In the genomic region with DNA sequence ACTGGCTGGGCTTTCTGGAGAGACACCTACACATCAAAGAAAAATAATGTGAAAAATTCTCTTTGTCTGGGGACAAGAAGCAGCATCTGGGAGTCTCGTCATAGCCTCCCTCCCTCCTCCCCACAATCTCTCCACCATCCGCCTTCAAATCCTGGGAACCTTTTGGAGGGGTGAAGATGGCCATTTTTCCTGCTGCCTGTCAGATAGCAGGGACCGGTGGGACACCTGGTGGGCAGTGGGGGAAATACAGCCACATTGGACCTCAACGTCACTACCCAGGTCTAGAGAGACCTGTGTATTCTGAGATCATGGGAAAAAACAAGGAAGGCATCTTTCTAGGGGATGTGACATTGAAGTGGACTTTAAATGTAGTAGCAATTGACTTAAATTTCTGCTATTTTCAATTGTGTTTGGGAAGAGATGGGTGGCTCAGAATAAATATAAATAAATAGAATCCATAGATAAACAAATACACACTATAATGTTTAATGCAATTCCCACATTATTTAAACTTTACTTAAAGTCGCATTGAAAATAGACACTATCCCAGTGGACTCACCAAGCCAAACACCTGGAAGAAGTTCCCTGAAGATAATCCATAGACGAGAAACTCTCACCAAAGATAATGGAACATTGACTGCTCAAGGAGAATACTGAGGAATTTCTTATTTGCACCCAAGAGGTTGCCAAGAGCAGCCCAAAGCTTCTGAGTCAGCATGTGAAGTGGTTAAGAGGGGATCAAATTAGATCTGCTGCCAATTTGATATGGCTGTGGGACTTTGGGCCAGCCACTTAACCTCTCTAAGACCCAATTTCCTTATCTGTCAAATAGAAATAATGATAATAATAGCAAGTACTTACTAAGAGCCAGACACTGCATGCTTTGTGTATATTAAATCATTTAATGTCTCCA, we compare ENCODE assay signal across 8 cellular contexts.
DNase-seq lines count a peak whose midpoint lies in the region; ATAC-seq, FAIRE-seq and TF ChIP-seq lines count a peak whose summit lies in the region.

No MANE protein-coding gene starts in this region.

- H3K27ac ChIP-seq in DND-41 (ENCODE audit: low read length) (no peak overlapping the region), small intestine (ENCODE audit: low read depth in 1 of 2, low read length in 1 of 2) (no peak overlapping the region)

- H3K4me1 ChIP-seq in DND-41 (ENCODE audit: insufficient read depth, low read length) (no peaks in the 10 kb centered on the region), NT2/D1 (ENCODE audit: insufficient read depth, insufficient read length) (peaks cover 18% of the 10 kb centered on the region), small intestine (ENCODE audit: control insufficient read depth in 2 of 2, insufficient read depth in 1 of 2, low read depth in 1 of 2, low read length in 1 of 2) (no peaks in the 10 kb centered on the region)

- ATAC-seq in DND-41 (ENCODE audit: insufficient read depth, low read depth) (peak; percentile 75), GM21381 (IDR thresholded peaks at IDR 0.05; ENCODE audit: unreplicated experiment) (peak; percentile 84)

- H3K4me3 ChIP-seq in DND-41 (ENCODE audit: low read depth in 1 of 2, low read length in 2 of 2), result no peak overlapping the region
- H3K4me3 ChIP-seq in NT2/D1 (ENCODE audit: insufficient read length, low read depth), result no peak overlapping the region
- H3K4me3 ChIP-seq in small intestine (ENCODE audit: low read depth in 1 of 2, low read length in 2 of 2), result no peak overlapping the region

- no peak overlapping the region for H2AFZ ChIP-seq in DND-41 (ENCODE audit: low read depth, low read length)

- peaks cover 3% of the 10 kb centered on the region for H3K9me3 ChIP-seq in DND-41 (ENCODE audit: insufficient read depth, low read length, severe bottlenecking)
- peaks cover 8% of the 10 kb centered on the region; the same call in 1 of the 2 replicates for H3K9me3 ChIP-seq in NT2/D1 (ENCODE audit: insufficient read depth, low read length)
- no peaks in the 10 kb centered on the region for H3K9me3 ChIP-seq in small intestine (ENCODE audit: control insufficient read depth, low read depth)

- TF ChIP-seq CTCF in DND-41 (IDR thresholded peaks at IDR 0.05; ENCODE audit: borderline replicate concordance, extremely low read depth, low read length, poor library complexity, severe bottlenecking), result peak; percentile 76

- H3K4me2 ChIP-seq in DND-41 (ENCODE audit: insufficient read depth, low read length), result no peak overlapping the region

- H3K27me3 ChIP-seq in DND-41 (ENCODE audit: insufficient read depth, low read length, poor library complexity), result no peaks in the 10 kb centered on the region
- H3K27me3 ChIP-seq in NT2/D1 (ENCODE audit: insufficient read depth, insufficient read length), result no peaks in the 10 kb centered on the region
- no peaks in the 10 kb centered on the region for H3K27me3 ChIP-seq in small intestine (ENCODE audit: control insufficient read depth in 2 of 2, insufficient read depth in 2 of 2, low read length in 2 of 2)

- no peaks in the 10 kb centered on the region for H3K79me2 ChIP-seq in DND-41 (ENCODE audit: insufficient read depth, low read length)

- DNase-seq in DND-41 (peak; percentile 54), HPDE6-E6E7 (ENCODE audit: extremely low spot score) (peak; percentile 93), NT2/D1 (ENCODE audit: low read depth, low spot score) (peak; percentile 97), amniotic stem cell (lab: John Stamatoyannopoulos, UW) (peak; percentile 39), hippocampal formation (lab: John Stamatoyannopoulos, UW) (peak; percentile 3 to 24), small intestine (peak; percentile 29), activated gamma-delta T cell treated with Interleukin-2 at 50 U/mL for 16 hours (no peak)

- H3K9ac ChIP-seq in DND-41 (ENCODE audit: low read depth, low read length), result no peak overlapping the region
- H3K9ac ChIP-seq in NT2/D1 (ENCODE audit: insufficient read length, low read depth), result no peak overlapping the region

- FAIRE-seq in small intestine (lab: Jason Lieb, UNC), result no peak

- H4K20me1 ChIP-seq in DND-41 (ENCODE audit: insufficient read depth, low read length), result no peaks in the 10 kb centered on the region

- WGBS in small intestine, 3 donors, result 35 to 36% (median 35%) methylated on average over 6 of the region's 6 CpGs

- H3K36me3 ChIP-seq in DND-41 (ENCODE audit: insufficient read depth, low read length) (no peaks in the 10 kb centered on the region), NT2/D1 (ENCODE audit: insufficient read depth, insufficient read length, low read length) (no peaks in the 10 kb centered on the region), small intestine (ENCODE audit: control insufficient read depth in 2 of 2, insufficient read depth in 2 of 2, low read length in 2 of 2) (no peaks in the 10 kb centered on the region)
